In genomic region chr15:42385206-42385979, GRCh38 we compare ENCODE assay signal across 8 cellular contexts. TPM values are rescaled to one million over a fixed set of nuclear protein-coding genes. Genes with fewer than 3 reads are reported as not detected.
A peak's percentile ranks its signal among the peaks of the same experiment; 100 is the strongest.
DNase-seq lines count a peak whose midpoint lies in the region; ATAC-seq and TF ChIP-seq lines count a peak whose summit lies in the region.

No MANE protein-coding gene starts in this region.

- no peaks in the 10 kb centered on the region for H3K27me3 ChIP-seq in GM06990 (replicated peaks; ENCODE audit: control insufficient read depth, insufficient read depth, low read length)
- no peaks in the 10 kb centered on the region for H3K27me3 ChIP-seq in aorta (ENCODE audit: control insufficient read depth in 1 of 2, insufficient read depth in 2 of 2, low read length in 1 of 2)
- no peaks in the 10 kb centered on the region for H3K27me3 ChIP-seq in CD4-positive, alpha-beta T cell (ENCODE audit: control insufficient read depth, insufficient read depth, low read length)

- no peak overlapping the region for H3K27ac ChIP-seq in aorta (ENCODE audit: low read depth in 1 of 2, low read length in 2 of 2)
- no peak overlapping the region for H3K27ac ChIP-seq in CD4-positive, alpha-beta T cell (ENCODE audit: low read depth, low read length)

- H3K4me3 ChIP-seq in AG09309 (ENCODE audit: control insufficient read depth, low read depth, low read length) (no peak overlapping the region), GM06990 (replicated peaks; ENCODE audit: low read depth, low read length) (no peak overlapping the region), astrocyte of the spinal cord (ENCODE audit: low read depth, low read length) (no peak overlapping the region), aorta (ENCODE audit: low read length in 2 of 2) (no peak overlapping the region)

- peak; percentile 64 for ATAC-seq in left lobe of liver
- ATAC-seq in aorta (ENCODE audit: low FRiP score) = no peak
- ATAC-seq in CD4-positive, alpha-beta T cell (ENCODE audit: poor library complexity) = no peak
- ATAC-seq in GM18520 (IDR thresholded peaks at IDR 0.05; ENCODE audit: unreplicated experiment) = no peak

- intact Hi-C loops in aorta (cut with DNase I) = no loop called here
- intact Hi-C loops in CD4-positive, alpha-beta T cell (cut with DNase I, micrococcal nuclease) = no loop called here

- H3K9me3 ChIP-seq in aorta (ENCODE audit: control insufficient read depth, low read length) = no peaks in the 10 kb centered on the region
- H3K9me3 ChIP-seq in CD4-positive, alpha-beta T cell (ENCODE audit: control insufficient read depth, low read length) = no peaks in the 10 kb centered on the region

- 45 to 49% methylated on average over 5 of the region's 5 CpGs for whole genome bisulfite sequencing in aorta, 2 donors

- peaks cover 17% of the 10 kb centered on the region for H3K36me3 Mint-ChIP-seq in CD4-positive, alpha-beta T cell (ENCODE audit: low read depth)

- no peak overlapping the region for H3K4me3 Mint-ChIP-seq in CD4-positive, alpha-beta T cell

- H3K4me1 Mint-ChIP-seq in CD4-positive, alpha-beta T cell (ENCODE audit: low read depth) = no peaks in the 10 kb centered on the region

- TF ChIP-seq CTCF in AG09309 (IDR thresholded peaks at IDR 0.05; ENCODE audit: control insufficient read depth, insufficient read depth, low read depth, low read length, missing control alignments) (peak; percentile 83), GM06990 (IDR thresholded peaks at IDR 0.05; ENCODE audit: insufficient read depth, low read length, poor library complexity, severe bottlenecking) (peak; percentile 66), astrocyte of the spinal cord (IDR thresholded peaks at IDR 0.05; ENCODE audit: low read depth, low read length) (peak; percentile 82)
- TF ChIP-seq CTCF in CD4-positive, alpha-beta T cell (IDR thresholded peaks at IDR 0.05) = no peak

- in situ Hi-C loops in astrocyte of the spinal cord (cut with HindIII; ENCODE audit: low sequenced_read_pairs) = no loop called here

- H3K9me3 Mint-ChIP-seq in CD4-positive, alpha-beta T cell = no peaks in the 10 kb centered on the region

- no peaks in the 10 kb centered on the region; the same call in none of the 2 replicates for H3K36me3 ChIP-seq in GM06990 (ENCODE audit: control insufficient read depth, insufficient read depth, low read length)
- H3K36me3 ChIP-seq in aorta (ENCODE audit: control insufficient read depth in 1 of 2, insufficient read depth in 2 of 2, low read length in 1 of 2) = peaks cover 0 to 3% of the 10 kb centered on the region in 2 donors

- H3K27ac Mint-ChIP-seq in CD4-positive, alpha-beta T cell = no peak overlapping the region

- DNase-seq in AG09309 (ENCODE audit: low read depth) (no peak), GM06990 (ENCODE audit: extremely low read depth, insufficient read length) (no peak), NCI-H2227 treated with DMSO at 0.1 percent for 48 hours (lab: John Stamatoyannopoulos, UW) (peak; percentile 35), astrocyte of the spinal cord (ENCODE audit: low read depth, low spot score) (peak; percentile 43), left lobe of liver (ENCODE audit: low spot score) (peak; percentile 5), aorta (no peak)
- DNase-seq in CD4-positive, alpha-beta T cell = no peak

- H3K27me3 Mint-ChIP-seq in CD4-positive, alpha-beta T cell = no peaks in the 10 kb centered on the region

- CTCF ChIA-PET in CD4-positive, alpha-beta T cell (lab: Charles Lee) = no interaction called here

- POLR2A ChIA-PET in CD4-positive, alpha-beta T cell (lab: Charles Lee) = interaction anchor here (0.9 kb wide), 1 partner anchor 11 kb away, joined by 3 read pairs; no protein-coding TSS in a partner anchor

- no peaks in the 10 kb centered on the region for H3K4me1 ChIP-seq in aorta (ENCODE audit: control insufficient read depth in 1 of 2, insufficient read depth in 2 of 2, low read length in 2 of 2)

RNA-seq across cellular contexts. Expression of gene CAPN3, which starts 26.1 kb away (rescaled TPM):
- total RNA-seq in left lobe of liver (26.4 TPM), aorta (10 to 100 TPM; 15.4 to 22.6 TPM)
- 100 to 1,000 TPM in 1 of 2 donors, 1 to 10 TPM in 1; 3.3 to 101 TPM for polyA plus RNA-seq in aorta
- 1 to 10 TPM; 8.2 to 8.7 TPM for total RNA-seq in CD4-positive, alpha-beta T cell

Comparison
In these comparisons a context has a peak if more than half of its experiments do, and no peak if none do; other contexts are left out.
1. DNase-seq: peak in NCI-H2227 treated with DMSO at 0.1 percent for 48 hours (single experiment), astrocyte of the spinal cord (single experiment) and left lobe of liver (single experiment); none in AG09309 (single experiment), GM06990 (single experiment), aorta (0 of 2) and CD4-positive, alpha-beta T cell (0 of 10).